ENCODE assay signal across 23 cellular contexts in genomic region chr21:27221084-27221483, GRCh38.
"Had no signal": no experiment of that assay in that cellular context is flagged by ENCODE, and none has a peak within 500 bp of the region (broad histone marks: within the 10 kb centered on the region; RNA-seq: fewer than 3 reads in every experiment).

No MANE protein-coding gene starts in this region.

- H3K27me3 ChIP-seq: brain microvascular endothelial cell, cardiac muscle cell had no signal

- H3K36me3 ChIP-seq: brain microvascular endothelial cell, cardiac muscle cell had no signal

- H3K4me3 ChIP-seq: cardiac muscle cell, K562 had no signal

- ATAC-seq: activated T-helper 17 cell treated with anti-CD3 and anti-CD28 coated beads, Interleukin-2, amount 50 U/mL, for 72 hours; K562; PC-3; T-helper 17 cell had no signal

- DNase-seq: activated B cell treated with CpG ODN at 0.5 μM for 24 hours; activated CD4-positive, alpha-beta memory T cell treated with anti-CD3 and anti-CD28 coated beads, Interleukin-2, amount 10 ng/mL, durations not matched to agents 7 days and 5 days; activated CD4-positive, alpha-beta T cell treated with anti-CD3 and anti-CD28 coated beads, Interleukin-2, amount 10 ng/mL, durations not matched to agents 7 days and 5 days; activated gamma-delta T cell; activated naive CD4-positive, alpha-beta T cell treated with anti-CD3 and anti-CD28 coated beads for 36 hours; activated T-cell treated with anti-CD3 and anti-CD28 coated beads for 4 hours; activated T-cell treated with anti-CD3 and anti-CD28 coated beads, Interleukin-2, amount 50 U/mL, for 48 hours; brain microvascular endothelial cell; Karpas-422; MM.1S; NCI-H1105; NCI-H1436 treated with DMSO at 0.1 percent for 48 hours; NCI-H187; NCI-H2081; NCI-H446; NCI-H524; PC-3; SHP77 treated with DMSO at 0.1 percent for 48 hours; T-helper 17 cell; T1000 had no signal

- H3K27ac ChIP-seq: brain microvascular endothelial cell, cardiac muscle cell had no signal
